Comparison of ENCODE assay signal across 26 cellular contexts in genomic region chr16:12377497-12377896, GRCh38.
"Had no signal": no experiment of that assay in that cellular context is flagged by ENCODE, and none has a peak within 500 bp of the region (broad histone marks: within the 10 kb centered on the region; RNA-seq: fewer than 3 reads in every experiment).

No MANE protein-coding gene starts in this region.

- H3K36me3 ChIP-seq: lower lobe of right lung, stomach, uterus had no signal

- FAIRE-seq: endothelial cell of umbilical vein, small intestine had no signal

- H3K4me1 ChIP-seq: lower lobe of right lung, uterus had no signal

- H3K27me3 ChIP-seq: stomach, testis, uterus had no signal

- H3K4me3 ChIP-seq: lower lobe of right lung, mucosa of descending colon, stomach, testis, uterus had no signal

- H3K9me3 ChIP-seq: lower lobe of right lung, mucosa of descending colon, stomach, testis, uterus had no signal

- DNase-seq: activated B cell treated with CpG ODN at 0.5 μM for 24 hours; activated CD4-positive, alpha-beta memory T cell treated with anti-CD3 and anti-CD28 coated beads for 36 hours; activated CD4-positive, alpha-beta T cell treated with anti-CD3 and anti-CD28 coated beads for 48 hours; activated CD8-positive, alpha-beta memory T cell treated with anti-CD3 and anti-CD28 coated beads, Interleukin-2, amount 10 ng/mL, durations not matched to agents 7 days and 5 days; activated naive CD4-positive, alpha-beta T cell; activated T-cell treated with anti-CD3 and anti-CD28 coated beads for 4 hours; aorta; caudate nucleus; effector memory CD8-positive, alpha-beta T cell; foreskin melanocyte; lower lobe of right lung; mesendoderm; mucosa of descending colon; occipital lobe; small intestine; stimulated activated CD4-positive, alpha-beta T cell treated with anti-CD3 and anti-CD28 coated beads, Interleukin-2, amount 100 ng/mL, for 24 hours; stomach; T-helper 1 cell; T-helper 9 cell; testis; trophoblast cell; uterus had no signal

- H3K27ac ChIP-seq: lower lobe of right lung, stomach, testis, uterus had no signal

- ATAC-seq: activated CD8-positive, alpha-beta memory T cell treated with anti-CD3 and anti-CD28 coated beads, Interleukin-2, amount 10 ng/mL, durations not matched to agents 7 days and 5 days; effector memory CD8-positive, alpha-beta T cell; esophagus mucosa; left lobe of liver; lower lobe of right lung; mucosa of descending colon; stimulated activated effector memory CD8-positive, alpha-beta T cell treated with anti-CD3 and anti-CD28 coated beads, Interleukin-12 subunit alpha, Interleukin-12 subunit beta, amount 100 ng/mL, for 72 hours had no signal
